1 cellular context compared by ENCODE assay signal in the genomic region with DNA sequence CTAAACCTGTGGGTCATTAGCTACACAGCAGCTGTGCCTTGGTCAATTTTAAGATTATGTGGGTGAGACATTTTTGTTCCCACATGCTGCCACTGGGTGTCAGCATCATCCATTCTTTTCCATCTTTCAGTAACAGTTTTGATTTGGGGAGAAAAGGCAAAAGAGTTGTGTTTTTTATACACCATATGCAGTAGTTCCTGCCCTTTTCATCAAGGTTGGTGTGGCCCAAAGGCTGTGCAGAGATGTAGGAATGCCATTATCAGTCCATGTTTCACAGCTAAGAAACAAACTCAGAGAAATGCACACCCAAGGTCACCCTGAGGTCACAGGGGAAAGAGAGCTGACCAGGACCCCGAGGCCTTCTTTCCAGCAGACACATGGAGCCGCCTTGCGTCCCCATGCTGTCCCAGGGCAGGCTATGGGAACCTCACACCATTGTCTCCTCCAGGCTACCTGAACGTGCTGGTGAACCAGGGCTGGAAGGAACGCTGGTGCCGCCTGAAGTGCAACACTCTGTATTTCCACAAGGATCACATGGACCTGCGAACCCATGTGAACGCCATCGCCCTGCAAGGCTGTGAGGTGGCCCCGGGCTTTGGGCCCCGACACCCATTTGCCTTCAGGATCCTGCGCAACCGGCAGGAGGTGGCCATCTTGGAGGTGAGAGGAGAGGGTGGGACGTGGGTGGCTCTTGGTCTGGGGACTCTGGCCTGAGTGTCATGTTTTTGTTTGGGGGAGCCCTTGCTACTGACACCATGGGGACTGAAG.
A peak's percentile ranks its signal among the peaks of the same experiment; 100 is the strongest.
TF ChIP-seq lines count a peak whose summit lies in the region.

No MANE protein-coding gene starts in this region.

TF ChIP-seq in H1, 55 proteins besides CTCF, POLR2A, EP300 and RAD21:
- TF ChIP-seq, protein P1, sequence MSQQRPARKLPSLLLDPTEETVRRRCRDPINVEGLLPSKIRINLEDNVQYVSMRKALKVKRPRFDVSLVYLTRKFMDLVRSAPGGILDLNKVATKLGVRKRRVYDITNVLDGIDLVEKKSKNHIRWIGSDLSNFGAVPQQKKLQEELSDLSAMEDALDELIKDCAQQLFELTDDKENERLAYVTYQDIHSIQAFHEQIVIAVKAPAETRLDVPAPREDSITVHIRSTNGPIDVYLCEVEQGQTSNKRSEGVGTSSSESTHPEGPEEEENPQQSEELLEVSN (IDR thresholded peaks at IDR 0.05), result peak; percentile 38
- TF ChIP-seq, protein P2, sequence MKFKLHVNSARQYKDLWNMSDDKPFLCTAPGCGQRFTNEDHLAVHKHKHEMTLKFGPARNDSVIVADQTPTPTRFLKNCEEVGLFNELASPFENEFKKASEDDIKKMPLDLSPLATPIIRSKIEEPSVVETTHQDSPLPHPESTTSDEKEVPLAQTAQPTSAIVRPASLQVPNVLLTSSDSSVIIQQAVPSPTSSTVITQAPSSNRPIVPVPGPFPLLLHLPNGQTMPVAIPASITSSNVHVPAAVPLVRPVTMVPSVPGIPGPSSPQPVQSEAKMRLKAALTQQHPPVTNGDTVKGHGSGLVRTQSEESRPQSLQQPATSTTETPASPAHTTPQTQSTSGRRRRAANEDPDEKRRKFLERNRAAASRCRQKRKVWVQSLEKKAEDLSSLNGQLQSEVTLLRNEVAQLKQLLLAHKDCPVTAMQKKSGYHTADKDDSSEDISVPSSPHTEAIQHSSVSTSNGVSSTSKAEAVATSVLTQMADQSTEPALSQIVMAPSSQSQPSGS (IDR thresholded peaks at IDR 0.05; ENCODE audit: low read length), result no peak
- TF ChIP-seq YY1 (IDR thresholded peaks at IDR 0.05; ENCODE audit: low read depth, low read length), result peak; percentile 63; the same call in 1 of the 2 replicates
- TF ChIP-seq, protein P3, sequence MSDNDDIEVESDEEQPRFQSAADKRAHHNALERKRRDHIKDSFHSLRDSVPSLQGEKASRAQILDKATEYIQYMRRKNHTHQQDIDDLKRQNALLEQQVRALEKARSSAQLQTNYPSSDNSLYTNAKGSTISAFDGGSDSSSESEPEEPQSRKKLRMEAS (IDR thresholded peaks at IDR 0.05), result peak; percentile 54; the same call in 1 of the 2 replicates
TF ChIP-seq in H1: peak in this region for 3.
